ENCODE assay signal across 8 cellular contexts in the genomic region with DNA sequence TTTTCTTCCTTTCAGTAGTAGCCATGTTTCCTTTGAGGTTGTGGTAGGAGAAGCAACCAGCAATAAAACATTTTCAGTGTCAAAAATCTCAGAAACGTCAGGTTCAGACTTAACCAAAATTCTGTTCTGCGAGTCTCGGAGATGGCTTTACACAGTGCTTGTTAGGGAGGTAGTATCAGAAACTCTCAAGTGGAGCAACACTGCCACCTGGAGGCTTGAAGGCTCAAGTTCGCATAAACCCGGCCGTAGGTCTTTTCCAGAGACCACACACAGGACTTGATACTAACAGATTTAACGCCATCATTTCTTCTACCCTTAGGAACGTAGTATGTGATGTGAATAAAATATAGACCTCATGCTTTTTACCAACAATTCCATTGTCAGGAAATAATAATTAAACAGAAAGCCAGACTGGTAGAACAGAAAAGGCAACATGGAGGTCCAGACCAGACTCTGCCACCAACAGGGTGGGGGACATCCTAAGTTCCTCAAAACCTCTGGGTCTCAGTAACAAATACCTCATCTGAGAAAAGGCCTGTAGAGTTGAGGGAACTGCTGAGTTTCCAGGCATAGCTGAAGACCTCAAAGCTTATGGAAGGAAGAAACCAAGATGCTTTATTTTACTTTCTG. TPM values are rescaled to one million over a fixed set of nuclear protein-coding genes. Genes with fewer than 3 reads are reported as not detected.
DNase-seq lines count a peak whose midpoint lies in the region; ATAC-seq and TF ChIP-seq lines count a peak whose summit lies in the region.

No MANE protein-coding gene starts in this region.

- peak overlapping the region in 10 of 12 donors; percentile 1 to 97 (median 54) for H3K27ac ChIP-seq in heart left ventricle

- ATAC-seq in HG02642 (IDR thresholded peaks at IDR 0.05; ENCODE audit: poor library complexity, unreplicated experiment) (peak; percentile 94), heart left ventricle (peak; percentile 84 to 92 (median 92))
- ATAC-seq in activated naive CD8-positive, alpha-beta T cell treated with anti-CD3 and anti-CD28 coated beads, Interleukin-2, amount 50 U/mL, for 24 hours, result peak; percentile 75

- DNase-seq in NCI-H1105 (lab: John Stamatoyannopoulos, UW) (peak; percentile 65), SW 1271 (lab: John Stamatoyannopoulos, UW) (peak; percentile 63 to 90), heart left ventricle (peak; percentile 76 to 88 (median 82)), renal cortical epithelial cell (ENCODE audit: low read depth) (peak; percentile 79), HPDE6-E6E7 (ENCODE audit: extremely low spot score) (no peak)
- DNase-seq in activated naive CD8-positive, alpha-beta T cell treated with anti-CD3 and anti-CD28 coated beads, Interleukin-2, amount 50 U/mL, for 24 hours, result peak; percentile 86

- H3K36me3 Mint-ChIP-seq in activated naive CD8-positive, alpha-beta T cell treated with anti-CD3 and anti-CD28 coated beads, Interleukin-2, amount 50 U/mL, for 24 hours (ENCODE audit: low read depth), result peaks cover 77% of the 10 kb centered on the region

- peaks cover 0 to 70% (median 31%) of the 10 kb centered on the region in 9 donors for H3K36me3 ChIP-seq in heart left ventricle

- H3K9me3 Mint-ChIP-seq in activated naive CD8-positive, alpha-beta T cell treated with anti-CD3 and anti-CD28 coated beads, Interleukin-2, amount 50 U/mL, for 24 hours, result no peaks in the 10 kb centered on the region

- 1 to 3% (median 2%) methylated on average over 8 of the region's 8 CpGs for WGBS in heart left ventricle, 4 donors

- H3K4me3 Mint-ChIP-seq in activated naive CD8-positive, alpha-beta T cell treated with anti-CD3 and anti-CD28 coated beads, Interleukin-2, amount 50 U/mL, for 24 hours, result peak overlapping the region; percentile 88

- no peaks in the 10 kb centered on the region for H3K27me3 ChIP-seq in heart left ventricle

- intact Hi-C loops in heart left ventricle (cut with DNase I), result loop anchor here (1.0 to 10.0 kb wide), 26 partner anchors 49 to 1113 kb away; no protein-coding TSS in a partner anchor

- no peaks in the 10 kb centered on the region for H3K27me3 Mint-ChIP-seq in activated naive CD8-positive, alpha-beta T cell treated with anti-CD3 and anti-CD28 coated beads, Interleukin-2, amount 50 U/mL, for 24 hours

- no peak for TF ChIP-seq POLR2A in heart left ventricle (IDR thresholded peaks at IDR 0.05)

- peaks cover 0 to 70% (median 22%) of the 10 kb centered on the region in 12 donors for H3K4me1 ChIP-seq in heart left ventricle

- peak overlapping the region in 8 of 12 donors; percentile 58 to 96 (median 86) for H3K4me3 ChIP-seq in heart left ventricle

- peaks cover 90% of the 10 kb centered on the region for H3K4me1 Mint-ChIP-seq in activated naive CD8-positive, alpha-beta T cell treated with anti-CD3 and anti-CD28 coated beads, Interleukin-2, amount 50 U/mL, for 24 hours

- TF ChIP-seq CTCF in GM12874 (IDR thresholded peaks at IDR 0.05; ENCODE audit: insufficient read depth, low read depth, low read length) (peak; percentile 69), heart left ventricle (IDR thresholded peaks at IDR 0.05) (peak; percentile 78 to 94 (median 86))

- H3K9me3 ChIP-seq in heart left ventricle, result no peaks in the 10 kb centered on the region

- H3K27ac Mint-ChIP-seq in activated naive CD8-positive, alpha-beta T cell treated with anti-CD3 and anti-CD28 coated beads, Interleukin-2, amount 50 U/mL, for 24 hours, result peak overlapping the region; percentile 98

RNA-seq across cellular contexts. Expression of gene PTGER4, which starts 8.5 kb away (rescaled TPM):
- 10 to 100 TPM in 5 of 9 donors, 1 to 10 TPM in 4; 6.4 to 43.7 (median 12.3) TPM for total RNA-seq in heart left ventricle
- polyA plus RNA-seq in heart left ventricle, result 1 to 10 TPM; 2.1 to 5.1 TPM
- 1.6 and 13.5 TPM in 2 replicates for total RNA-seq in renal cortical epithelial cell
